8 cellular contexts compared by ENCODE assay signal in the genomic region with DNA sequence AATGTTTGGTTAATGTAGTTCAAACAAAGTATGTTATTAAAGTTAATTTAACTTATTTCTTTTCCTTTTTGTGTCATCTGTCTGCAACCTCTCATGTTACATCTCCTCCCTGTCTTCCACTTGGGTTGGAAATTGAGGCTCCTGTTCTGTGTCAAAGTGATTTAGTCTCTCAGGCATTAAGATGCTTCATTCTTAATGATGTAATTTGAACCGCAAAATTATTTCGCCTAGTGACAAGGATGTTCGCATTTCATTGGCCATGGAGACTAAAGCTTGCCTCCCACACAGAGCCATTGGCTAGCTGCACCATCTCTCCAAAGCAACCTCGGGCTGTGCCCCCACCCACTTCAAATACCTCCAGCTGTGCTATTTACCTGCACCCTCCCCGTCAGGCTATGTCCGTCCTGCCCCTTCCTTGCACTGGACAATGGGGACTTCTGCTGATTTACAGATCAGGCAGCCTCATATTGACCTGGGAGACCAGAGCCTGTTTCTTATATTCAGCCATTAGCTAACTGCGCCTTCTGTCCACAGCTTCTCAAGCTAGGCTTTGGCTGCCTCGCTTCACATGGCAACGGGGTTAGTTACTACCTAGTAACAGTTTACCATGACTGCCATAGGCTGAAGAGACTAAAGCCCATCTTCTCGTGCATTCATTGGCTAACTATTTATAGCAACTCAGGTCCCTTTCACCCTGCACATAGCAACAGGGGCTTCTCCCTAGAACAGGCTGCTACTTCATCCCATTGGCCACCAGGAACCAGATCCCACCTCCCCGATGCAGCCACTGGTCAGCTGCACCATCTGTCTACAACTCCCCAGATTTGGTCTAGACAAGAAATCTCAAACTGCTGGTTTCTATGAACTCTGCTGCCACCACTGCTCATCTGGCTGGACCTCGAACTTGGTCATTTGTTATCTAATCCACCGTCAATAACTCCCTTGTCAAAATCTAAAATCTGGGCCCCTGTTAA. TPM values are rescaled to one million over a fixed set of nuclear protein-coding genes. Genes with fewer than 3 reads are reported as not detected.
DNase-seq lines count a peak whose midpoint lies in the region; ATAC-seq, FAIRE-seq and TF ChIP-seq lines count a peak whose summit lies in the region.

No MANE protein-coding gene starts in this region.

- ATAC-seq in GM21515 (IDR thresholded peaks at IDR 0.05; ENCODE audit: unreplicated experiment): peak; percentile 85

- intact Hi-C loops in OCI-LY7 (cut with micrococcal nuclease; ENCODE audit: unreplicated experiment): loop anchor here (1.0 to 10.0 kb wide), 3 partner anchors 123 to 169 kb away; a partner anchor contains a TSS
- intact Hi-C loops in mammary epithelial cell (cut with micrococcal nuclease): loop anchor here (5.0 kb wide), 2 partner anchors 130 to 145 kb away; a partner anchor contains a TSS

- H3K27me3 ChIP-seq in mammary epithelial cell (ENCODE audit: insufficient read depth, low read length) (no peaks in the 10 kb centered on the region), iPS DF 6.9 (ENCODE audit: control insufficient read depth, insufficient read depth, low read length) (no peaks in the 10 kb centered on the region)

- in situ Hi-C loops in mammary epithelial cell (cut with MboI; ENCODE audit: low sequenced_read_pairs in 2 of 2): no loop called here

- H2AFZ ChIP-seq in OCI-LY7 (ENCODE audit: low read length) (peak overlapping the region; percentile 78), mammary epithelial cell (ENCODE audit: low read depth, low read length) (peak overlapping the region; percentile 83)

- H3K9me3 ChIP-seq in OCI-LY7 (ENCODE audit: low read length) (no peaks in the 10 kb centered on the region), mammary epithelial cell (replicated peaks; ENCODE audit: insufficient read depth, low read length) (no peaks in the 10 kb centered on the region), iPS DF 6.9 (ENCODE audit: control insufficient read depth, insufficient read depth, low read length) (no peaks in the 10 kb centered on the region)

- H4K20me1 ChIP-seq in OCI-LY7 (ENCODE audit: insufficient read depth, low read length) (no peaks in the 10 kb centered on the region), mammary epithelial cell (ENCODE audit: insufficient read depth, low read length) (no peaks in the 10 kb centered on the region)

- peak overlapping the region; percentile 75 for H3K4me2 ChIP-seq in OCI-LY7 (ENCODE audit: low read length)
- H3K4me2 ChIP-seq in mammary epithelial cell (ENCODE audit: insufficient read depth, low read depth, low read length): peak overlapping the region; percentile 73

- H3K79me2 ChIP-seq in OCI-LY7 (ENCODE audit: insufficient read depth, low read depth, low read length) (no peaks in the 10 kb centered on the region), mammary epithelial cell (ENCODE audit: insufficient read depth, low read length) (no peaks in the 10 kb centered on the region)

- H3K27ac ChIP-seq in OCI-LY7 (ENCODE audit: low read depth, low read length, poor library complexity, severe bottlenecking) (peak overlapping the region; percentile 74), mammary epithelial cell (ENCODE audit: insufficient read depth, low read depth, low read length) (peak overlapping the region; percentile 65), iPS DF 6.9 (ENCODE audit: low read length) (no peak overlapping the region)

- WGBS in mammary epithelial cell (ENCODE audit: low coverage, missing lambda C conversion rate): 30% methylated on average over 13 of the region's 13 CpGs
- WGBS in iPS DF 6.9 (ENCODE audit: insufficient coverage, insufficient read length): no CpG with 5 or more reads among the region's 13 CpGs

- H3K4me1 ChIP-seq in OCI-LY7 (ENCODE audit: insufficient read depth, low read length, poor library complexity, severe bottlenecking) (peaks cover 33% of the 10 kb centered on the region), mammary epithelial cell (ENCODE audit: insufficient read depth, low read length) (no peaks in the 10 kb centered on the region), iPS DF 6.9 (ENCODE audit: control insufficient read depth, insufficient read depth, low read length) (no peaks in the 10 kb centered on the region)

- dilution Hi-C loops in mammary epithelial cell (cut with HindIII; ENCODE audit: low sequenced_read_pairs): loop anchor here (5.0 kb wide), 1 partner anchor 60 kb away; no protein-coding TSS in a partner anchor

- H3K9me2 ChIP-seq in OCI-LY7 (ENCODE audit: insufficient read depth, low read length): no peaks in the 10 kb centered on the region

- TF ChIP-seq CTCF in OCI-LY7 (conservative IDR thresholded peaks at IDR 0.05; ENCODE audit: low read length) (peak; percentile 47), mammary epithelial cell (conservative IDR thresholded peaks at IDR 0.05 in 1 of 2, IDR thresholded peaks at IDR 0.05 in 1 of 2; ENCODE audit: extremely low read depth in 1 of 2, insufficient read depth in 1 of 2, low read depth in 1 of 2, low read length in 2 of 2) (peak in 1 of 2 donors; percentile 11)

- DNase-seq in HT-29 (ENCODE audit: low spot score): peak; percentile 50
- peak; percentile 93 for DNase-seq in OCI-LY7 (ENCODE audit: low spot score)
- peak; percentile 86 for DNase-seq in mammary epithelial cell
- peak; percentile 72 for DNase-seq in iPS DF 6.9 (ENCODE audit: low read depth, low spot score)
- peak; percentile 92 for DNase-seq in putamen (ENCODE audit: low spot score)
- DNase-seq in T1000 (lab: John Stamatoyannopoulos, UW): no peak

- POLR2A ChIA-PET in OCI-LY7 (lab: Charles Lee): no interaction called here

- CTCF ChIA-PET in OCI-LY7 (lab: Charles Lee; ENCODE audit: unreplicated experiment): interaction anchor here (0.5 kb wide), 1 partner anchor 187 kb away, joined by 3 read pairs; no protein-coding TSS in a partner anchor
- CTCF ChIA-PET in mammary epithelial cell (lab: Charles Lee; ENCODE audit: low non-redundant PET): interaction anchor here (0.6 kb wide), 1 partner anchor 136 kb away, joined by 4 read pairs; no protein-coding TSS in a partner anchor

- BruUV-seq in OCI-LY7 (replicated peaks; lab: Mats Ljungman, UMichigan) (no TSS peak), mammary epithelial cell (replicated peaks; lab: Mats Ljungman, UMichigan) (TSS peak; percentile 94)

- FAIRE-seq in G401.6 (lab: Jason Lieb, UNC): peak; percentile 100

- H3K36me3 ChIP-seq in OCI-LY7 (ENCODE audit: insufficient read depth, low read length): no peaks in the 10 kb centered on the region
- H3K36me3 ChIP-seq in mammary epithelial cell (ENCODE audit: insufficient read depth, low read length): no peaks in the 10 kb centered on the region
- H3K36me3 ChIP-seq in iPS DF 6.9 (ENCODE audit: control insufficient read depth, insufficient read depth, low read length): no peaks in the 10 kb centered on the region

- peak overlapping the region; percentile 68 for H3K4me3 ChIP-seq in OCI-LY7 (ENCODE audit: low read depth, low read length, poor library complexity, severe bottlenecking)
- peak overlapping the region; percentile 11 to 44 (median 22) for H3K4me3 ChIP-seq in mammary epithelial cell (replicated peaks in 1 of 3; ENCODE audit: insufficient read depth in 1 of 3, low read depth in 2 of 3, low read length in 3 of 3)
- peak overlapping the region; percentile 42; the same call in 1 of the 2 replicates for H3K4me3 ChIP-seq in iPS DF 6.9 (ENCODE audit: low read length)

- peak overlapping the region; percentile 46 for H3K9ac ChIP-seq in mammary epithelial cell (ENCODE audit: insufficient read depth, low read length)

RNA-seq across cellular contexts. Expression of a gene that starts 8.6 kb away (rescaled TPM):
- total RNA-seq in HT-29 (2014; rRNA removed; shearing (Covaris generic)): not detected in 2 replicates
- 0.62 and 1.0 TPM in 2 replicates for total RNA-seq in OCI-LY7 (2014; rRNA removed; shearing (Covaris generic))
- 1.4 and 1.7 TPM in 2 replicates for total RNA-seq in OCI-LY7 (2022)
- under 1 TPM; 0.17 to 0.28 TPM for total RNA-seq in mammary epithelial cell
- 0.12 TPM for polyA plus RNA-seq in mammary epithelial cell
- not detected for polyA minus RNA-seq in mammary epithelial cell
